ENCODE assay signal across 18 cellular contexts in the genomic region with DNA sequence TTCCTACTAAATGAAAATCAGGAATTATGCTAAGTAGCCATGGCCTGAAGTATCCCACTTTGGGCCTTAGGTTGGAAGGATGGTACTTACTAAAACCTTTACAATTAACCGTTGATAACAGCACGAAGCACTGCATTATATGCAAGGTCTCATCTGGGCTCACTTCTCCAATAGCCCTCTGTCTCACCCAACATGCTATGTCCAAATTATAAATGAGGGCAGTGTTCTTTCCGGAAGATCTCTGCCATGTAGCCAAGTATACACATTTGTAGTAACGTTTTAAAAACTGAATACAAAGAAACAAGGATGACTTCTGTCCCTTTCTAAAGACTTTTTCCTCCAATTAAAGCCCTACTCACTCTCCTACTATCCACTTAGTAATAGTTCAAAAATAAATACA. TPM values are rescaled to one million over a fixed set of nuclear protein-coding genes. Genes with fewer than 3 reads are reported as not detected.
A peak's percentile ranks its signal among the peaks of the same experiment; 100 is the strongest.
DNase-seq lines count a peak whose midpoint lies in the region; ATAC-seq, FAIRE-seq and TF ChIP-seq lines count a peak whose summit lies in the region.
"Had no signal": no experiment of that assay in that cellular context is flagged by ENCODE, and none has a peak within 500 bp of the region (broad histone marks: within the 10 kb centered on the region; RNA-seq: fewer than 3 reads in every experiment).

No MANE protein-coding gene starts in this region.

- no peak overlapping the region for H2BK5ac ChIP-seq in IMR-90 (ENCODE audit: low read depth, low read length, poor library complexity, severe bottlenecking)

- H3K9me3 ChIP-seq in IMR-90 (ENCODE audit: control insufficient read depth, insufficient read depth, low read length) = no peaks in the 10 kb centered on the region
- H3K9me3 ChIP-seq: BE2C, Caco-2 had no signal

- FAIRE-seq in D721Med (lab: Jason Lieb, UNC) = no peak
- FAIRE-seq: GM12892, GM18507, HepG2 had no signal

- H4K8ac ChIP-seq in IMR-90 (ENCODE audit: low read depth in 2 of 2, low read length in 2 of 2) = no peak overlapping the region

- no peak for TF ChIP-seq RAD21 in IMR-90 (IDR thresholded peaks at IDR 0.05; ENCODE audit: low read length)

- 0 out of 2 replicates have a peak overlapping the region, but pooled peaks have one; percentile 0 for H3K4ac ChIP-seq in IMR-90 (ENCODE audit: low read depth, low read length)

- intact Hi-C loops in IMR-90 (cut with micrococcal nuclease) = loop anchor here (10.0 kb wide), 1 partner anchor 1429 kb away; no protein-coding TSS in a partner anchor

- no TSS peak for BruUV-seq in IMR-90 (replicated peaks; lab: Mats Ljungman, UMichigan)

- H3K9ac ChIP-seq in IMR-90 (ENCODE audit: low read depth, low read length) = no peak overlapping the region

- dilution Hi-C loops in IMR-90 (cut with HindIII; ENCODE audit: low sequenced_read_pairs, unreplicated experiment) = no loop called here

- H3K4me2 ChIP-seq in IMR-90 (ENCODE audit: low read depth, low read length) = no peak overlapping the region

- no peak overlapping the region for H3K27ac ChIP-seq in IMR-90 (ENCODE audit: insufficient read depth, low read length)

- peaks cover 2% of the 10 kb centered on the region; the same call in 1 of the 2 replicates for H3K4me1 ChIP-seq in IMR-90 (ENCODE audit: control insufficient read depth, insufficient read depth, low read length)
- H3K4me1 ChIP-seq: Caco-2 had no signal

- no peak overlapping the region for H2AFZ ChIP-seq in IMR-90 (replicated peaks; ENCODE audit: low read length, poor library complexity)

- H2BK120ac ChIP-seq in IMR-90 (ENCODE audit: low read depth, low read length) = 0 out of 2 replicates have a peak overlapping the region, but pooled peaks have one; percentile 10

- no peak overlapping the region for H4K91ac ChIP-seq in IMR-90 (ENCODE audit: insufficient read depth, low read depth, low read length)

- ATAC-seq in IMR-90 (ENCODE audit: low read depth) = no peak

- DNase-seq in IMR-90 (no peak), globus pallidus (ENCODE audit: low spot score) (peak; percentile 54), pons (ENCODE audit: low spot score) (peak; percentile 83), D721Med (ENCODE audit: insufficient read length, low spot score) (no peak), hepatic stellate cell (ENCODE audit: low spot score) (no peak), iPS-NIHi11 (ENCODE audit: low spot score) (no peak)
- DNase-seq: CD4-positive, CD25-positive, alpha-beta regulatory T cell; CD8-positive, alpha-beta memory T cell; DMS153; DMS79; GDM1; GOT3; HFFc6 had no signal

- TF ChIP-seq CTCF in IMR-90 (conservative IDR thresholded peaks at IDR 0.05; ENCODE audit: low read depth, low read length) (no peak), D721Med (IDR thresholded peaks at IDR 0.05; ENCODE audit: insufficient read depth, missing control alignments) (no peak)

- H3K18ac ChIP-seq in IMR-90 (ENCODE audit: low read depth, low read length) = no peak overlapping the region

- H3K36me3 ChIP-seq in IMR-90 (ENCODE audit: control insufficient read depth, insufficient read depth, low read length) = peaks cover 1% of the 10 kb centered on the region; the same call in 1 of the 2 replicates

- peak overlapping the region; percentile 74; the same call in 1 of the 3 replicates for H2BK15ac ChIP-seq in IMR-90 (ENCODE audit: low read depth, low read length)

- H3K56ac ChIP-seq in IMR-90 (ENCODE audit: extremely low read depth, insufficient read depth, low read length) = no peak overlapping the region

- 0 out of 2 replicates have a peak overlapping the region, but pooled peaks have one; percentile 42 for H2BK20ac ChIP-seq in IMR-90 (ENCODE audit: low read depth, low read length)

- TF ChIP-seq POLR2A in IMR-90 (IDR thresholded peaks at IDR 0.05; ENCODE audit: low read depth, low read length) = no peak

- in situ Hi-C loops in IMR-90 (cut with MboI; ENCODE audit: low sequenced_read_pairs) = no loop called here

- no peak overlapping the region for H3K23ac ChIP-seq in IMR-90 (ENCODE audit: low read depth, low read length)

- WGBS in IMR-90 (ENCODE audit: extremely low coverage in 2 of 2, insufficient read length in 1 of 2), 2 experiments = no CpG with 5 or more reads among the region's 4 CpGs

- POLR2A ChIA-PET in IMR-90 (lab: Charles Lee; ENCODE audit: unreplicated experiment) = no interaction called here

- no peaks in the 10 kb centered on the region for H4K20me1 ChIP-seq in IMR-90 (ENCODE audit: insufficient read depth, low read length)

- no peak overlapping the region for H4K5ac ChIP-seq in IMR-90 (ENCODE audit: low read depth, low read length)

- no peak overlapping the region for H3K4me3 ChIP-seq in IMR-90 (ENCODE audit: insufficient read depth, low read depth, low read length)

- 0 out of 2 replicates have a peak overlapping the region, but pooled peaks have one; percentile 1 for H2AK5ac ChIP-seq in IMR-90 (ENCODE audit: low read depth, low read length)

- H3K9me1 ChIP-seq in IMR-90 (ENCODE audit: insufficient read depth, low read length) = peaks cover 3% of the 10 kb centered on the region; the same call in 1 of the 2 replicates

- H3K79me1 ChIP-seq in IMR-90 (ENCODE audit: low read depth in 1 of 2, low read length in 2 of 2) = peaks cover 5 to 27% of the 10 kb centered on the region in 2 experiments

- H2AK9ac ChIP-seq in IMR-90 (replicated peaks; ENCODE audit: low read depth, low read length, poor library complexity) = no peak overlapping the region

- H3K14ac ChIP-seq in IMR-90 (replicated peaks; ENCODE audit: low read depth, low read length) = 0 out of 2 replicates have a peak overlapping the region, but pooled peaks have one; percentile 44

- CTCF ChIA-PET in IMR-90 (lab: Yijun Ruan, JAX) = no interaction called here

- H3K27me3 ChIP-seq in IMR-90 (ENCODE audit: control insufficient read depth, insufficient read depth, low read length) = no peaks in the 10 kb centered on the region
- H3K27me3 ChIP-seq: BE2C had no signal

TF ChIP-seq in IMR-90, 13 proteins besides CTCF, POLR2A, EP300 and RAD21:
- TF ChIP-seq CEBPB (IDR thresholded peaks at IDR 0.05; ENCODE audit: low read depth, low read length) = no peak
- TF ChIP-seq RCOR1 (IDR thresholded peaks at IDR 0.05; ENCODE audit: insufficient replicate concordance, low read length) = no peak
- TF ChIP-seq, protein P1, sequence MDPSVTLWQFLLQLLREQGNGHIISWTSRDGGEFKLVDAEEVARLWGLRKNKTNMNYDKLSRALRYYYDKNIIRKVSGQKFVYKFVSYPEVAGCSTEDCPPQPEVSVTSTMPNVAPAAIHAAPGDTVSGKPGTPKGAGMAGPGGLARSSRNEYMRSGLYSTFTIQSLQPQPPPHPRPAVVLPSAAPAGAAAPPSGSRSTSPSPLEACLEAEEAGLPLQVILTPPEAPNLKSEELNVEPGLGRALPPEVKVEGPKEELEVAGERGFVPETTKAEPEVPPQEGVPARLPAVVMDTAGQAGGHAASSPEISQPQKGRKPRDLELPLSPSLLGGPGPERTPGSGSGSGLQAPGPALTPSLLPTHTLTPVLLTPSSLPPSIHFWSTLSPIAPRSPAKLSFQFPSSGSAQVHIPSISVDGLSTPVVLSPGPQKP (IDR thresholded peaks at IDR 0.05; ENCODE audit: borderline replicate concordance, low read depth, low read length) = no peak
- TF ChIP-seq FOS (IDR thresholded peaks at IDR 0.05; ENCODE audit: low read depth, low read length) = no peak
- no peak for TF ChIP-seq SMC3 (IDR thresholded peaks at IDR 0.05; ENCODE audit: low read depth, low read length)
- no peak for TF ChIP-seq BHLHE40 (IDR thresholded peaks at IDR 0.05; ENCODE audit: low read depth, low read length)
- TF ChIP-seq, protein P2, sequence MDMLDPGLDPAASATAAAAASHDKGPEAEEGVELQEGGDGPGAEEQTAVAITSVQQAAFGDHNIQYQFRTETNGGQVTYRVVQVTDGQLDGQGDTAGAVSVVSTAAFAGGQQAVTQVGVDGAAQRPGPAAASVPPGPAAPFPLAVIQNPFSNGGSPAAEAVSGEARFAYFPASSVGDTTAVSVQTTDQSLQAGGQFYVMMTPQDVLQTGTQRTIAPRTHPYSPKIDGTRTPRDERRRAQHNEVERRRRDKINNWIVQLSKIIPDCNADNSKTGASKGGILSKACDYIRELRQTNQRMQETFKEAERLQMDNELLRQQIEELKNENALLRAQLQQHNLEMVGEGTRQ (IDR thresholded peaks at IDR 0.05; ENCODE audit: low read depth, low read length) = no peak
TF ChIP-seq in IMR-90: peak in this region for 0.

RNA-seq across cellular contexts. Expression of a gene that starts 51.6 kb away (rescaled TPM):
- total RNA-seq in IMR-90 (2012; rRNA removed) = 51.9 and 62.4 TPM in 2 replicates
- polyA plus RNA-seq in IMR-90 (2012; rRNA removed) = 18.9 and 19.8 TPM in 2 replicates
- 12.1 and 13.6 TPM in 2 replicates for polyA plus RNA-seq in IMR-90 (2012; cell fraction: cytosol; rRNA removed)
- 9.8 and 11.1 TPM in 2 replicates for polyA plus RNA-seq in IMR-90 (2012; cell fraction: nucleus; rRNA removed; ENCODE audit: low replicate concordance)

Comparison
In these comparisons a context has a peak if more than half of its experiments do, and no peak if none do; other contexts are left out.
1. DNase-seq: peak in globus pallidus (single experiment) and pons (single experiment); none in IMR-90 (single experiment), D721Med (single experiment), hepatic stellate cell (single experiment) and iPS-NIHi11 (single experiment).